In genomic region chr19:38003427-38004099, GRCh38 we compare ENCODE assay signal across 1 cellular context.
A peak's percentile ranks its signal among the peaks of the same experiment; 100 is the strongest.
TF ChIP-seq lines count a peak whose summit lies in the region.

No MANE protein-coding gene starts in this region.

TF ChIP-seq in HEK293, 187 proteins besides CTCF, POLR2A, EP300 and RAD21 (continued from another document and continues in another):
- TF ChIP-seq BCL6B (tag by site-specific recombination; IDR thresholded peaks at IDR 0.05) (no peak), ZNF155 (tag by site-specific recombination; IDR thresholded peaks at IDR 0.05) (no peak), ZNF366 (tag by site-specific recombination; conservative IDR thresholded peaks at IDR 0.05) (peak; percentile 82), ZBTB20 (tag by site-specific recombination; IDR thresholded peaks at IDR 0.05) (peak; percentile 95), KLF10 (tag by site-specific recombination; IDR thresholded peaks at IDR 0.05) (0 out of 2 replicates have a peak, but pooled peaks have one; percentile 50), ZEB2 (tag by site-specific recombination; IDR thresholded peaks at IDR 0.05) (peak; percentile 82), ZNF639 (tag by site-specific recombination; IDR thresholded peaks at IDR 0.05) (0 out of 2 replicates have a peak, but pooled peaks have one; percentile 45), ELK4 (IDR thresholded peaks at IDR 0.05; ENCODE audit: borderline replicate concordance, low read depth, low read length) (no peak), INSM2 (tag by site-specific recombination; IDR thresholded peaks at IDR 0.05) (no peak), ZNF24 (tag by site-specific recombination; IDR thresholded peaks at IDR 0.05) (peak; percentile 68; the same call in 1 of the 2 replicates), ZBTB44 (tag by site-specific recombination; IDR thresholded peaks at IDR 0.05) (peak; percentile 52; the same call in 1 of the 2 replicates), HIC1 (tag by site-specific recombination; IDR thresholded peaks at IDR 0.05) (peak; percentile 78), SP3 (tag by site-specific recombination; IDR thresholded peaks at IDR 0.05) (peak; percentile 40), ZNF121 (tag by site-specific recombination; IDR thresholded peaks at IDR 0.05) (no peak), ZNF311 (tag by site-specific recombination; IDR thresholded peaks at IDR 0.05; ENCODE audit: borderline replicate concordance) (no peak), GLIS2 (tag by site-specific recombination; IDR thresholded peaks at IDR 0.05) (peak; percentile 66), ZNF19 (tag by site-specific recombination; IDR thresholded peaks at IDR 0.05; ENCODE audit: low read depth) (no peak), ZBTB17 (tag by site-specific recombination; IDR thresholded peaks at IDR 0.05) (peak; percentile 81), KLF16 (tag by site-specific recombination; IDR thresholded peaks at IDR 0.05) (peak; percentile 67; the same call in 1 of the 2 replicates), ZNF776 (tag by site-specific recombination; IDR thresholded peaks at IDR 0.05; ENCODE audit: borderline replicate concordance) (no peak), ZNF37A (tag by site-specific recombination; IDR thresholded peaks at IDR 0.05) (no peak), ZNF843 (tag by site-specific recombination; IDR thresholded peaks at IDR 0.05) (peak; percentile 73), ZNF626 (tag by site-specific recombination; IDR thresholded peaks at IDR 0.05) (no peak), ZNF561 (tag by site-specific recombination; IDR thresholded peaks at IDR 0.05; ENCODE audit: borderline replicate concordance) (peak; percentile 71; the same call in 1 of the 2 replicates), BCL11A (tag by site-specific recombination; IDR thresholded peaks at IDR 0.05; ENCODE audit: low read depth) (peak; percentile 21; the same call in 1 of the 2 replicates), ZNF324 (tag by site-specific recombination; IDR thresholded peaks at IDR 0.05) (0 out of 2 replicates have a peak, but pooled peaks have one; percentile 72), ZNF202 (tag by site-specific recombination; IDR thresholded peaks at IDR 0.05; ENCODE audit: borderline replicate concordance) (no peak), ZNF138 (tag by site-specific recombination; IDR thresholded peaks at IDR 0.05; ENCODE audit: borderline replicate concordance) (no peak), SCRT2 (tag by site-specific recombination; IDR thresholded peaks at IDR 0.05) (peak; percentile 64), PRDM2 (tag by site-specific recombination; IDR thresholded peaks at IDR 0.05; ENCODE audit: borderline replicate concordance) (no peak), ZNF558 (tag by site-specific recombination; IDR thresholded peaks at IDR 0.05) (peak; percentile 43; the same call in 1 of the 2 replicates), ZFP3 (tag by site-specific recombination; IDR thresholded peaks at IDR 0.05; ENCODE audit: low read depth) (no peak), MYNN (tag by site-specific recombination; IDR thresholded peaks at IDR 0.05; ENCODE audit: borderline replicate concordance) (peak; percentile 11; the same call in 1 of the 2 replicates), ZNF404 (tag by site-specific recombination; IDR thresholded peaks at IDR 0.05) (0 out of 2 replicates have a peak, but pooled peaks have one; percentile 3), IKZF3 (tag by site-specific recombination; IDR thresholded peaks at IDR 0.05) (peak; percentile 95), ZNF488 (tag by site-specific recombination; IDR thresholded peaks at IDR 0.05) (no peak), KLF8 (tag by site-specific recombination; IDR thresholded peaks at IDR 0.05) (peak; percentile 75), TRIM28 (IDR thresholded peaks at IDR 0.05; ENCODE audit: borderline replicate concordance, low read length) (no peak), ZNF391 (tag by site-specific recombination; IDR thresholded peaks at IDR 0.05; ENCODE audit: borderline replicate concordance, low read depth) (peak; percentile 28; the same call in 1 of the 2 replicates), ZNF426 (tag by site-specific recombination; IDR thresholded peaks at IDR 0.05) (no peak)
